ENCODE assay signal across 23 cellular contexts in the genomic region with DNA sequence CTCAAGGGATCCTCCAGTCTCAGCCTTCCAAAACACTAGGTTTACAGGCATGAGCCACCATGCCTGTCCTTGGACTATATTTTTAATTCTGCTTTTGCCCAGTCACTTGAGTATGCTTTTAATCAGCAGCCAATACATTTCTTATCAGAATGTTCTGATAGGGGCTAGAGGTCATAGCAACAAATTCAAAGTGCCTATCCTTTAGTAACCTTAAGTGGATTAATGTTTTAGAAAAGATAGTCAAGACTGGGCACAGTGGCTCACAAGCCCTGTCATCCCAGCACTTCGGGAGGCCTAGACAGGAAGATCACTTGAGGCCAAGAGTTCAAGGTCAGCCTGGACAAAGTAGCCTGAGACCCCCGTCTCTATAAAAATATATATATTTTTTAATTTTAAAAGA. TPM values are rescaled to one million over a fixed set of nuclear protein-coding genes. Genes with fewer than 3 reads are reported as not detected.
DNase-seq lines count a peak whose midpoint lies in the region; ATAC-seq, FAIRE-seq and TF ChIP-seq lines count a peak whose summit lies in the region.
"Had no signal": no experiment of that assay in that cellular context is flagged by ENCODE, and none has a peak within 500 bp of the region (broad histone marks: within the 10 kb centered on the region; RNA-seq: fewer than 3 reads in every experiment).

No MANE protein-coding gene starts in this region.

- FAIRE-seq in small intestine (lab: Jason Lieb, UNC) = no peak
- FAIRE-seq: A204.1, G401.6, GM12892, H54 had no signal

- no peak for ATAC-seq in activated CD8-positive, alpha-beta memory T cell treated with anti-CD3 and anti-CD28 coated beads, Interleukin-2, amount 10 ng/mL, durations not matched to agents 7 days and 5 days
- ATAC-seq in Right ventricle myocardium superior (ENCODE audit: poor library complexity) (peak; percentile 40), Right ventricle myocardium inferior (no peak)
- ATAC-seq: CD8-positive, alpha-beta T cell had no signal

- CTCF ChIA-PET in activated CD8-positive, alpha-beta memory T cell treated with anti-CD3 and anti-CD28 coated beads, Interleukin-2, amount 10 ng/mL, durations not matched to agents 7 days and 5 days (lab: Charles Lee) = no interaction called here

- H3K4me1 Mint-ChIP-seq in activated CD8-positive, alpha-beta memory T cell treated with anti-CD3 and anti-CD28 coated beads, Interleukin-2, amount 10 ng/mL, durations not matched to agents 7 days and 5 days = peaks cover 10% of the 10 kb centered on the region

- no peak overlapping the region for H3K4me3 Mint-ChIP-seq in activated CD8-positive, alpha-beta memory T cell treated with anti-CD3 and anti-CD28 coated beads, Interleukin-2, amount 10 ng/mL, durations not matched to agents 7 days and 5 days
- H3K4me3 Mint-ChIP-seq: B cell; CD4-positive, CD25-positive, alpha-beta regulatory T cell; CD8-positive, alpha-beta T cell; HFFc6 had no signal

- H3K9me3 ChIP-seq in adrenal gland (replicated peaks in 1 of 3) (no peaks in the 10 kb centered on the region), small intestine (ENCODE audit: control insufficient read depth, low read depth) (no peaks in the 10 kb centered on the region)
- H3K9me3 ChIP-seq: BLaER1, Caco-2, HAP-1 had no signal

- TF ChIP-seq POLR2A in adrenal gland (IDR thresholded peaks at IDR 0.05) = no peak

- WGBS in adrenal gland, 4 donors = 37 to 50% (median 46%) methylated on average over 2 of the region's 2 CpGs
- WGBS in small intestine, 3 donors = 52 to 83% (median 71%) methylated on average over 2 of the region's 2 CpGs

- TF ChIP-seq CTCF in adrenal gland (IDR thresholded peaks at IDR 0.05) = no peak

- intact Hi-C loops in Right ventricle myocardium superior (cut with DNase I) = no loop called here
- intact Hi-C loops in Right ventricle myocardium inferior (cut with DNase I) = no loop called here
- intact Hi-C loops in adrenal gland (cut with DNase I) = no loop called here

- peaks cover 8 to 31% of the 10 kb centered on the region in 2 donors for H3K4me1 ChIP-seq in adrenal gland (replicated peaks in 1 of 2)
- peaks cover 0 to 1% of the 10 kb centered on the region in 2 donors for H3K4me1 ChIP-seq in small intestine (ENCODE audit: control insufficient read depth in 2 of 2, insufficient read depth in 1 of 2, low read depth in 1 of 2, low read length in 1 of 2)
- H3K4me1 ChIP-seq: Caco-2, HAP-1 had no signal

- no peak overlapping the region for H3K27ac Mint-ChIP-seq in activated CD8-positive, alpha-beta memory T cell treated with anti-CD3 and anti-CD28 coated beads, Interleukin-2, amount 10 ng/mL, durations not matched to agents 7 days and 5 days
- H3K27ac Mint-ChIP-seq: B cell; CD4-positive, CD25-positive, alpha-beta regulatory T cell; CD8-positive, alpha-beta T cell; HFFc6 had no signal

- H3K4me3 ChIP-seq in adrenal gland = no peak overlapping the region
- H3K4me3 ChIP-seq in small intestine (ENCODE audit: low read depth in 1 of 2, low read length in 2 of 2) = no peak overlapping the region
- H3K4me3 ChIP-seq: BLaER1, HAP-1 had no signal

- H3K36me3 ChIP-seq in adrenal gland (replicated peaks in 1 of 2) (peaks cover 0 to 46% of the 10 kb centered on the region in 2 donors), small intestine (ENCODE audit: control insufficient read depth in 2 of 2, insufficient read depth in 2 of 2, low read length in 2 of 2) (peaks cover 7 to 11% of the 10 kb centered on the region in 2 donors)

- H3K36me3 Mint-ChIP-seq in activated CD8-positive, alpha-beta memory T cell treated with anti-CD3 and anti-CD28 coated beads, Interleukin-2, amount 10 ng/mL, durations not matched to agents 7 days and 5 days = peaks cover 30% of the 10 kb centered on the region

- DNase-seq in activated CD8-positive, alpha-beta memory T cell treated with anti-CD3 and anti-CD28 coated beads, Interleukin-2, amount 50 U/mL, for 48 hours = peak; percentile 4
- no peak for DNase-seq in activated CD8-positive, alpha-beta memory T cell treated with anti-CD3 and anti-CD28 coated beads, Interleukin-2, amount 10 ng/mL, durations not matched to agents 7 days and 5 days
- DNase-seq in Right ventricle myocardium superior (no peak), Right ventricle myocardium inferior (ENCODE audit: missing footprints) (no peak), adrenal gland (peak in 4 of 7 donors; percentile 59 to 70 (median 61)), small intestine (peak; percentile 55), NCI-H2196 (lab: John Stamatoyannopoulos, UW; ENCODE audit: unreplicated experiment) (no peak)
- DNase-seq: Caco-2; CD4-positive, CD25-positive, alpha-beta regulatory T cell; CD8-positive, alpha-beta T cell; DMS153; DND-41; GOT3; HFFc6 had no signal

- H3K27me3 ChIP-seq in adrenal gland (no peaks in the 10 kb centered on the region), small intestine (ENCODE audit: control insufficient read depth in 2 of 2, insufficient read depth in 2 of 2, low read length in 2 of 2) (no peaks in the 10 kb centered on the region)
- H3K27me3 ChIP-seq: BLaER1 had no signal

- H3K27ac ChIP-seq in adrenal gland (peak overlapping the region in 4 of 5 donors; percentile 32 to 47 (median 40)), small intestine (ENCODE audit: low read depth in 1 of 2, low read length in 1 of 2) (no peak overlapping the region)
- H3K27ac ChIP-seq: 22Rv1, BLaER1, C4-2B had no signal

- no peaks in the 10 kb centered on the region for H3K27me3 Mint-ChIP-seq in activated CD8-positive, alpha-beta memory T cell treated with anti-CD3 and anti-CD28 coated beads, Interleukin-2, amount 10 ng/mL, durations not matched to agents 7 days and 5 days
- H3K27me3 Mint-ChIP-seq: B cell; CD4-positive, CD25-positive, alpha-beta regulatory T cell had no signal

- no peaks in the 10 kb centered on the region for H3K9me3 Mint-ChIP-seq in activated CD8-positive, alpha-beta memory T cell treated with anti-CD3 and anti-CD28 coated beads, Interleukin-2, amount 10 ng/mL, durations not matched to agents 7 days and 5 days (ENCODE audit: low read depth)
- H3K9me3 Mint-ChIP-seq: CD4-positive, CD25-positive, alpha-beta regulatory T cell; CD8-positive, alpha-beta T cell; HFFc6 had no signal

RNA-seq across cellular contexts. Expression of gene CKB, which starts 37.1 kb away (rescaled TPM):
- total RNA-seq in activated CD8-positive, alpha-beta memory T cell treated with anti-CD3 and anti-CD28 coated beads, Interleukin-2, amount 10 ng/mL, durations not matched to agents 7 days and 5 days = 1 to 10 TPM; 1.2 to 6.1 TPM
- total RNA-seq in Right ventricle myocardium superior (702 TPM), Right ventricle myocardium inferior (577 TPM), adrenal gland (100 to 1,000 TPM in 7 of 8 donors, 10 to 100 TPM in 1; 95.6 to 410 (median 198) TPM)
- polyA plus RNA-seq in adrenal gland (100 to 1,000 TPM in 2 of 3 donors, 10 to 100 TPM in 1; 11.0 to 383 (median 303) TPM), small intestine (10 to 100 TPM; 36.7 to 84.6 (median 60.8) TPM)

RNA-seq across cellular contexts. Expression of gene TRMT61A, which starts 43.5 kb away (rescaled TPM):
- 1 to 10 TPM; 7.3 to 9.6 TPM for total RNA-seq in activated CD8-positive, alpha-beta memory T cell treated with anti-CD3 and anti-CD28 coated beads, Interleukin-2, amount 10 ng/mL, durations not matched to agents 7 days and 5 days
- total RNA-seq in Right ventricle myocardium superior (5.0 TPM), Right ventricle myocardium inferior (5.6 TPM), adrenal gland (10 to 100 TPM in 7 of 8 donors, 1 to 10 TPM in 1; 9.7 to 18.1 (median 13.5) TPM)
- polyA plus RNA-seq in adrenal gland (10 to 100 TPM in 2 of 3 donors, 1 to 10 TPM in 1; 2.5 to 26.0 (median 17.1) TPM), small intestine (10 to 100 TPM in 1 of 3 donors, 1 to 10 TPM in 2; 4.9 to 16.5 (median 7.3) TPM)

Comparison
In these comparisons a context has a peak if more than half of its experiments do, and no peak if none do; other contexts are left out.
1. DNase-seq: peak in activated CD8-positive, alpha-beta memory T cell treated with anti-CD3 and anti-CD28 coated beads, Interleukin-2, amount 50 U/mL, for 48 hours (single experiment), adrenal gland (4 of 7) and small intestine (single experiment); none in activated CD8-positive, alpha-beta memory T cell treated with anti-CD3 and anti-CD28 coated beads, Interleukin-2, amount 10 ng/mL, durations not matched to agents 7 days and 5 days (single experiment), Right ventricle myocardium superior (single experiment), Right ventricle myocardium inferior (single experiment) and NCI-H2196 (single experiment).
2. H3K27ac ChIP-seq: peak in adrenal gland (4 of 5); none in small intestine (0 of 2).
3. RNA of gene CKB, which starts 37.1 kb away (total RNA-seq): 702 TPM in Right ventricle myocardium superior (single experiment), 577 TPM in Right ventricle myocardium inferior (single experiment) and 95.6 to 410 TPM in adrenal gland; 1.2 to 6.1 TPM in activated CD8-positive, alpha-beta memory T cell treated with anti-CD3 and anti-CD28 coated beads, Interleukin-2, amount 10 ng/mL, durations not matched to agents 7 days and 5 days; every median in the first group is over 10 times any median in the second.